ENCODE assay signal across 8 cellular contexts in genomic region chr12:45543887-45544286, GRCh38.
DNase-seq lines count a peak whose midpoint lies in the region; ATAC-seq, FAIRE-seq and TF ChIP-seq lines count a peak whose summit lies in the region.

No MANE protein-coding gene starts in this region.

- no peaks in the 10 kb centered on the region for H3K9me2 ChIP-seq in SU-DHL-6 (replicated peaks; ENCODE audit: insufficient read depth, low read length)

- H3K79me2 ChIP-seq in SU-DHL-6 (ENCODE audit: insufficient read depth, low read length), result no peaks in the 10 kb centered on the region

- no peak for TF ChIP-seq POLR2A in A549 (IDR thresholded peaks at IDR 0.05; ENCODE audit: low read length)
- no peak for TF ChIP-seq POLR2A in breast epithelium (IDR thresholded peaks at IDR 0.05)

- no peaks in the 10 kb centered on the region for H3K4me1 ChIP-seq in A549
- no peaks in the 10 kb centered on the region for H3K4me1 ChIP-seq in breast epithelium

- peak; percentile 7 for FAIRE-seq in A549 (lab: Jason Lieb, UNC)

- ATAC-seq in A549, result peak; percentile 78 to 96
- ATAC-seq in HG02571 (IDR thresholded peaks at IDR 0.05; ENCODE audit: unreplicated experiment), result peak; percentile 87

- CTCF ChIA-PET in A549 (lab: Yijun Ruan, JAX), result interaction anchor here (0.6 to 2.2 kb wide), 28 partner anchors 9 to 492 kb away, joined by 3 to 36 read pairs (median 3); partner anchors contain the start of gene ARID2

- WGBS in A549 (ENCODE audit: missing lambda C conversion rate), result 0% methylated on average over 2 of the region's 2 CpGs

- no peak overlapping the region for H3K4me3 ChIP-seq in A549
- no peak overlapping the region for H3K4me3 ChIP-seq in GM12864 (ENCODE audit: low read depth, low read length)
- H3K4me3 ChIP-seq in SU-DHL-6 (ENCODE audit: insufficient read depth, low read length, poor library complexity, severe bottlenecking), result no peak overlapping the region
- H3K4me3 ChIP-seq in breast epithelium, result no peak overlapping the region

- peak; percentile 75 to 78 for TF ChIP-seq RAD21 in A549 (conservative IDR thresholded peaks at IDR 0.05 in 1 of 2, IDR thresholded peaks at IDR 0.05 in 1 of 2)

- POLR2A ChIA-PET in A549 (lab: Yijun Ruan, JAX), result interaction anchor here (0.7 to 1.8 kb wide), 2 partner anchors 11 to 184 kb away, joined by 3 to 12 read pairs; no protein-coding TSS in a partner anchor

- no peaks in the 10 kb centered on the region for H3K36me3 ChIP-seq in SU-DHL-6 (ENCODE audit: low read length)
- H3K36me3 ChIP-seq in breast epithelium, result no peaks in the 10 kb centered on the region

- intact Hi-C loops in breast epithelium (cut with DNase I; ENCODE audit: low total_unique reads), result no loop called here

- no peaks in the 10 kb centered on the region for H4K20me1 ChIP-seq in SU-DHL-6 (ENCODE audit: low read depth, low read length)

- no peaks in the 10 kb centered on the region for H3F3A ChIP-seq in SU-DHL-6 (ENCODE audit: insufficient read depth)

- no peak overlapping the region for H3K9ac ChIP-seq in SU-DHL-6 (ENCODE audit: low read length)

- H3K27me3 ChIP-seq in SU-DHL-6 (ENCODE audit: low read length) (no peaks in the 10 kb centered on the region), breast epithelium (no peaks in the 10 kb centered on the region)

- TF ChIP-seq CTCF in A549 (IDR thresholded peaks at IDR 0.05), result peak; percentile 79
- TF ChIP-seq CTCF in GM12864 (IDR thresholded peaks at IDR 0.05; ENCODE audit: low read depth, low read length, missing control alignments), result peak; percentile 85
- TF ChIP-seq CTCF in SU-DHL-6 (IDR thresholded peaks at IDR 0.05; ENCODE audit: insufficient read depth, low read length, poor library complexity, severe bottlenecking), result peak; percentile 72
- peak; percentile 48 to 64 (median 50) for TF ChIP-seq CTCF in breast epithelium (IDR thresholded peaks at IDR 0.05)

- no peak overlapping the region for H3K4me2 ChIP-seq in A549
- no peak overlapping the region for H3K4me2 ChIP-seq in SU-DHL-6 (ENCODE audit: low read depth, low read length, poor library complexity, severe bottlenecking)

- TF ChIP-seq EP300 in A549 (IDR thresholded peaks at IDR 0.05), result no peak

- H3K27ac ChIP-seq in A549, result no peak overlapping the region
- H3K27ac ChIP-seq in SU-DHL-6 (ENCODE audit: low read depth, low read length), result no peak overlapping the region
- H3K27ac ChIP-seq in breast epithelium, result no peak overlapping the region

- peak; percentile 62 to 78 for DNase-seq in A549 (ENCODE audit: low read depth in 1 of 2, low spot score in 1 of 2)
- peak; percentile 68 for DNase-seq in GM12864 (ENCODE audit: low read depth)
- DNase-seq in MV-4-11 (lab: John Stamatoyannopoulos, UW), result peak; percentile 82
- no peak for DNase-seq in breast epithelium (ENCODE audit: low spot score in 2 of 2)
- peak; percentile 78 for DNase-seq in islet precursor cell
- DNase-seq in stimulated activated CD4-positive, alpha-beta T cell treated with anti-CD3 and anti-CD28 coated beads, Interleukin-4, amount 100 ng/mL, for 1 hour, result peak; percentile 5

- H3K9me3 ChIP-seq in A549 (no peaks in the 10 kb centered on the region), SU-DHL-6 (ENCODE audit: insufficient read depth, low read length) (no peaks in the 10 kb centered on the region), breast epithelium (no peaks in the 10 kb centered on the region)

- H2AFZ ChIP-seq in SU-DHL-6 (ENCODE audit: low read depth, low read length, severe bottlenecking), result peak overlapping the region; percentile 60

TF ChIP-seq in A549, 52 proteins besides CTCF, POLR2A, EP300 and RAD21:
- TF ChIP-seq SMC3 (IDR thresholded peaks at IDR 0.05) (peak; percentile 73), TP53 (CRISPR knock-in tag; IDR thresholded peaks at IDR 0.05) (no peak), CEBPB (IDR thresholded peaks at IDR 0.05) (peak; percentile 76 to 94; a peak in 3 of 4 replicates), EHF (CRISPR knock-in tag; IDR thresholded peaks at IDR 0.05) (no peak)

Comparison
In these comparisons a context has a peak if more than half of its experiments do, and no peak if none do; other contexts are left out.
1. DNase-seq: peak in A549 (2 of 2), GM12864 (single experiment), MV-4-11 (single experiment), islet precursor cell (single experiment) and stimulated activated CD4-positive, alpha-beta T cell treated with anti-CD3 and anti-CD28 coated beads, Interleukin-4, amount 100 ng/mL, for 1 hour (single experiment); none in breast epithelium (0 of 2).
2. Peak in every context shown above with its lines, with median percentiles within 50 percentile points of each other: CTCF ChIP-seq.